Comparison of ENCODE assay signal across 25 cellular contexts in genomic region chr12:122799635-122800243, GRCh38. TPM values are rescaled to one million over a fixed set of nuclear protein-coding genes. Genes with fewer than 3 reads are reported as not detected.
DNase-seq lines count a peak whose midpoint lies in the region; ATAC-seq, FAIRE-seq and TF ChIP-seq lines count a peak whose summit lies in the region.
"Had no signal": no experiment of that assay in that cellular context is flagged by ENCODE, and none has a peak within 500 bp of the region (broad histone marks: within the 10 kb centered on the region; RNA-seq: fewer than 3 reads in every experiment).

No MANE protein-coding gene starts in this region.

- CTCF ChIA-PET in WTC11 (lab: Charles Lee), result interaction anchor here (0.7 to 1.1 kb wide), 4 partner anchors 9 to 299 kb away, joined by 3 to 5 read pairs (median 3); no protein-coding TSS in a partner anchor

- H3K4me1 Mint-ChIP-seq in stimulated activated naive CD8-positive, alpha-beta T cell treated with anti-CD3 and anti-CD28 coated beads, Interleukin-15, amount 100 ng/mL, for 72 hours, result peaks cover 6% of the 10 kb centered on the region
- H3K4me1 Mint-ChIP-seq in WTC11 (no peaks in the 10 kb centered on the region), immature natural killer cell (no peaks in the 10 kb centered on the region)
- H3K4me1 Mint-ChIP-seq: activated naive CD4-positive, alpha-beta T cell treated with anti-CD3 and anti-CD28 coated beads, Interleukin-2, amount 50 U/mL, for 24 hours; T-helper 17 cell had no signal

- no peak for DNase-seq in stimulated activated naive CD8-positive, alpha-beta T cell treated with anti-CD3 and anti-CD28 coated beads, Interleukin-15, Interleukin-2, amounts not matched to agents 100 U/mL and 50 U/mL, for 24 hours
- no peak for DNase-seq in stimulated activated naive CD8-positive, alpha-beta T cell treated with anti-CD3 and anti-CD28 coated beads, Interleukin-15, amount 100 ng/mL, for 72 hours
- DNase-seq in WTC11 (ENCODE audit: low spot score) (no peak), immature natural killer cell (peak in 2 of 3 donors; percentile 13 to 16), HTR-8/SVneo (ENCODE audit: insufficient read length, low spot score) (no peak)
- DNase-seq in stimulated activated CD4-positive, alpha-beta T cell treated with anti-CD3 and anti-CD28 coated beads, Interleukin-4, amount 100 ng/mL, for 4 hours, result no peak
- DNase-seq: activated CD4-positive, alpha-beta T cell treated with anti-CD3 and anti-CD28 coated beads for 48 hours; BE2C; central memory CD4-positive, alpha-beta T cell; DMS79; dorsolateral prefrontal cortex; GF-D8; GOT3; mucosa of descending colon; NCI-H1417; SJCRH30; stimulated activated CD4-positive, alpha-beta T cell treated with anti-CD3 and anti-CD28 coated beads, Interleukin-1b, Interleukin-23, amount 100 ng/mL, for 48 hours; T-helper 17 cell had no signal

- H3K9me3 Mint-ChIP-seq in stimulated activated naive CD8-positive, alpha-beta T cell treated with anti-CD3 and anti-CD28 coated beads, Interleukin-15, amount 100 ng/mL, for 72 hours, result no peaks in the 10 kb centered on the region
- H3K9me3 Mint-ChIP-seq in WTC11, result no peaks in the 10 kb centered on the region
- no peaks in the 10 kb centered on the region for H3K9me3 Mint-ChIP-seq in immature natural killer cell
- H3K9me3 Mint-ChIP-seq: activated naive CD4-positive, alpha-beta T cell treated with anti-CD3 and anti-CD28 coated beads, Interleukin-2, amount 50 U/mL, for 24 hours had no signal

- TF ChIP-seq CTCF in WTC11 (IDR thresholded peaks at IDR 0.05), result no peak

- POLR2A ChIA-PET in WTC11 (lab: Charles Lee), result no interaction called here

- ATAC-seq in stimulated activated naive CD8-positive, alpha-beta T cell treated with anti-CD3 and anti-CD28 coated beads, Interleukin-15, Interleukin-2, amounts not matched to agents 100 U/mL and 50 U/mL, for 24 hours, result peak; percentile 28
- ATAC-seq in stimulated activated naive CD8-positive, alpha-beta T cell treated with anti-CD3 and anti-CD28 coated beads, Interleukin-15, amount 100 ng/mL, for 72 hours, result no peak
- ATAC-seq in WTC11 (no peak), HG03108 (IDR thresholded peaks at IDR 0.05; ENCODE audit: unreplicated experiment) (no peak), HG03571 (IDR thresholded peaks at IDR 0.05; ENCODE audit: unreplicated experiment) (no peak)
- ATAC-seq: mucosa of descending colon, Panc1, T-helper 17 cell had no signal

- no peak overlapping the region for H3K4me3 Mint-ChIP-seq in stimulated activated naive CD8-positive, alpha-beta T cell treated with anti-CD3 and anti-CD28 coated beads, Interleukin-15, amount 100 ng/mL, for 72 hours
- H3K4me3 Mint-ChIP-seq in WTC11 (no peak overlapping the region), immature natural killer cell (peak overlapping the region in 1 of 5 donors; percentile 20)
- H3K4me3 Mint-ChIP-seq: activated naive CD4-positive, alpha-beta T cell treated with anti-CD3 and anti-CD28 coated beads, Interleukin-2, amount 50 U/mL, for 24 hours; T-helper 17 cell had no signal

- no peaks in the 10 kb centered on the region for H3K36me3 Mint-ChIP-seq in WTC11
- no peaks in the 10 kb centered on the region for H3K36me3 Mint-ChIP-seq in immature natural killer cell
- H3K36me3 Mint-ChIP-seq: activated naive CD4-positive, alpha-beta T cell treated with anti-CD3 and anti-CD28 coated beads, Interleukin-2, amount 50 U/mL, for 24 hours had no signal

- no peak overlapping the region for H3K27ac Mint-ChIP-seq in stimulated activated naive CD8-positive, alpha-beta T cell treated with anti-CD3 and anti-CD28 coated beads, Interleukin-15, amount 100 ng/mL, for 72 hours
- H3K27ac Mint-ChIP-seq in WTC11 (no peak overlapping the region), immature natural killer cell (no peak overlapping the region)
- H3K27ac Mint-ChIP-seq: activated naive CD4-positive, alpha-beta T cell treated with anti-CD3 and anti-CD28 coated beads, Interleukin-2, amount 50 U/mL, for 24 hours; T-helper 17 cell had no signal

- no peak for FAIRE-seq in HTR-8/SVneo (lab: Jason Lieb, UNC)
- FAIRE-seq: endothelial cell of umbilical vein, keratinocyte had no signal

- no peaks in the 10 kb centered on the region for H3K27me3 Mint-ChIP-seq in stimulated activated naive CD8-positive, alpha-beta T cell treated with anti-CD3 and anti-CD28 coated beads, Interleukin-15, amount 100 ng/mL, for 72 hours
- H3K27me3 Mint-ChIP-seq in WTC11 (ENCODE audit: low read depth) (no peaks in the 10 kb centered on the region), immature natural killer cell (ENCODE audit: low read depth in 3 of 3) (no peaks in the 10 kb centered on the region)
- H3K27me3 Mint-ChIP-seq: activated naive CD4-positive, alpha-beta T cell treated with anti-CD3 and anti-CD28 coated beads, Interleukin-2, amount 50 U/mL, for 24 hours; T-helper 17 cell had no signal

TF ChIP-seq in WTC11, 78 proteins besides CTCF, POLR2A, EP300 and RAD21:
- TF ChIP-seq E2F4 (CRISPR knock-in tag; IDR thresholded peaks at IDR 0.05; ENCODE audit: borderline replicate concordance, low read depth), result no peak
- TF ChIP-seq MAX (CRISPR knock-in tag; IDR thresholded peaks at IDR 0.05), result no peak
- peak; percentile 59; the same call in 1 of the 2 replicates for TF ChIP-seq ZNF121 (CRISPR knock-in tag; IDR thresholded peaks at IDR 0.05)
- no peak for TF ChIP-seq IRF2 (CRISPR knock-in tag; IDR thresholded peaks at IDR 0.05; ENCODE audit: borderline replicate concordance, low read depth)
- no peak for TF ChIP-seq ZNF532 (CRISPR knock-in tag; IDR thresholded peaks at IDR 0.05; ENCODE audit: borderline replicate concordance)
- no peak for TF ChIP-seq HMGA2 (CRISPR knock-in tag; IDR thresholded peaks at IDR 0.05)
- TF ChIP-seq NR2C2 (CRISPR knock-in tag; IDR thresholded peaks at IDR 0.05), result no peak

RNA-seq across cellular contexts. Expression of gene CCDC62, which starts 25.4 kb away (rescaled TPM):
- total RNA-seq in WTC11 (2021), result 0.33 to 0.78 TPM (median 0.34 TPM) in 3 replicates
- polyA plus RNA-seq in immature natural killer cell, result under 1 TPM in 1 of 3 donors, not detected in 2; 0.28 TPM
- total RNA-seq: ascending aorta had no signal

RNA-seq across cellular contexts. Expression of gene HIP1R, which starts 35.5 kb away (rescaled TPM):
- total RNA-seq in WTC11 (2021), result 22.8 to 45.2 TPM (median 26.8 TPM) in 3 replicates
- 10 to 100 TPM in 1 of 3 donors, 1 to 10 TPM in 2; 4.4 to 14.6 (median 5.1) TPM for polyA plus RNA-seq in immature natural killer cell

RNA-seq across cellular contexts. Expression of gene DENR, which starts 47.1 kb away (rescaled TPM):
- total RNA-seq in WTC11 (2021), result 66.5 to 81.5 TPM (median 70.8 TPM) in 3 replicates
- 10 to 100 TPM; 66.2 to 81.1 (median 68.7) TPM for polyA plus RNA-seq in immature natural killer cell

Comparison
In these comparisons a context has a peak if more than half of its experiments do, and no peak if none do; other contexts are left out.
1. DNase-seq: peak in immature natural killer cell (2 of 3); none in stimulated activated naive CD8-positive, alpha-beta T cell treated with anti-CD3 and anti-CD28 coated beads, Interleukin-15, Interleukin-2, amounts not matched to agents 100 U/mL and 50 U/mL, for 24 hours (single experiment), stimulated activated naive CD8-positive, alpha-beta T cell treated with anti-CD3 and anti-CD28 coated beads, Interleukin-15, amount 100 ng/mL, for 72 hours (0 of 2), WTC11 (single experiment), stimulated activated CD4-positive, alpha-beta T cell treated with anti-CD3 and anti-CD28 coated beads, Interleukin-4, amount 100 ng/mL, for 4 hours (0 of 2) and HTR-8/SVneo (single experiment).